ENCODE assay signal across 8 cellular contexts in the genomic region with DNA sequence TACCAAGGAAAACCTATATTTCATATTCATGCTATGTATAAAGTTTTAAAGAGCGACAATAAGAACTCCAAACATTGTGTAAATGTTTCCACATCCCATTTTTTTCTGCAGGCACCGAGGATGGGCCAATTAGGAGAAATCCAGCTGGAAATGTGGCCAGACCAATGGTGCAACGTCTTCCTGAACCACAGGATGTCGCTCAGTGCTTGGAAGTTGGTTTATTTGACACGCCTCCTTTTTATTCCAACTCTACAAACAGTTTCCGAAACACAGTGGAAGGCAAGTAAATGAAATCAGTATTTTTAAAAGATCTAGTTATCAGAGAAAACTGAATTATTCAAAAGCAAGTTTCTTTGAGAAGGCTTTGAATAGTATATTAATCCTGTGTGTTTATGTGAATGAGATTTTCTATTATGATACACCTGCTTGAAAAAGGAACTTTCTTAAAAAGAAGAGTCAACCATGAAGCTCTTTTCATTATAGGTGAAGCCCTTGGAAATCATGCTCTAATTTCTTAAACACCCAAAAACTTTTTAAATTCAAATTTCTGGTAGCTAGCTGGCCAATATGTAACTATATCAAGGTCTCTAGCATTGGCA. TPM values are rescaled to one million over a fixed set of nuclear protein-coding genes. Genes with fewer than 3 reads are reported as not detected.
DNase-seq lines count a peak whose midpoint lies in the region; ATAC-seq and TF ChIP-seq lines count a peak whose summit lies in the region.

No MANE protein-coding gene starts in this region.

- H3K4me3 Mint-ChIP-seq in activated T-helper 17 cell treated with anti-CD3 and anti-CD28 coated beads, Interleukin-2, amount 50 U/mL, for 72 hours, result no peak overlapping the region
- no peak overlapping the region for H3K4me3 Mint-ChIP-seq in stimulated activated memory B cell treated with anti-CD40 and anti-IgM and Interleukin-4, amounts not matched to agents 10 μg/mL and 1 μg/mL and 100 μg/mL, for 72 hours

- H3K4me1 Mint-ChIP-seq in activated T-helper 17 cell treated with anti-CD3 and anti-CD28 coated beads, Interleukin-2, amount 50 U/mL, for 72 hours, result no peaks in the 10 kb centered on the region
- H3K4me1 Mint-ChIP-seq in stimulated activated memory B cell treated with anti-CD40 and anti-IgM and Interleukin-4, amounts not matched to agents 10 μg/mL and 1 μg/mL and 100 μg/mL, for 72 hours, result no peaks in the 10 kb centered on the region

- DNase-seq in BJ (ENCODE audit: low read depth), result no peak
- DNase-seq in NCI-H2171 treated with DMSO at 0.1 percent for 48 hours (lab: John Stamatoyannopoulos, UW), result peak; percentile 66
- peak; percentile 73 for DNase-seq in coronary artery (ENCODE audit: low spot score)
- DNase-seq in lung microvascular endothelial cell (ENCODE audit: low read depth in 2 of 2), result peak; percentile 75 to 92
- no peak for DNase-seq in T1000 (lab: John Stamatoyannopoulos, UW)

- no peak overlapping the region for H3K27ac ChIP-seq in coronary artery

- no peak overlapping the region for H3K4me3 ChIP-seq in BJ (ENCODE audit: low read depth, low read length)
- H3K4me3 ChIP-seq in coronary artery, result no peak overlapping the region

- POLR2A ChIA-PET in BJ (lab: Charles Lee), result no interaction called here

- H3K27me3 Mint-ChIP-seq in activated T-helper 17 cell treated with anti-CD3 and anti-CD28 coated beads, Interleukin-2, amount 50 U/mL, for 72 hours, result no peaks in the 10 kb centered on the region
- no peaks in the 10 kb centered on the region for H3K27me3 Mint-ChIP-seq in stimulated activated memory B cell treated with anti-CD40 and anti-IgM and Interleukin-4, amounts not matched to agents 10 μg/mL and 1 μg/mL and 100 μg/mL, for 72 hours

- H3K36me3 Mint-ChIP-seq in activated T-helper 17 cell treated with anti-CD3 and anti-CD28 coated beads, Interleukin-2, amount 50 U/mL, for 72 hours (ENCODE audit: low read depth), result no peaks in the 10 kb centered on the region
- no peaks in the 10 kb centered on the region for H3K36me3 Mint-ChIP-seq in stimulated activated memory B cell treated with anti-CD40 and anti-IgM and Interleukin-4, amounts not matched to agents 10 μg/mL and 1 μg/mL and 100 μg/mL, for 72 hours

- peak; percentile 59 for TF ChIP-seq CTCF in BJ (IDR thresholded peaks at IDR 0.05; ENCODE audit: insufficient read depth, low read depth, low read length)
- TF ChIP-seq CTCF in coronary artery (IDR thresholded peaks at IDR 0.05), result no peak

- no peak overlapping the region for H3K27ac Mint-ChIP-seq in activated T-helper 17 cell treated with anti-CD3 and anti-CD28 coated beads, Interleukin-2, amount 50 U/mL, for 72 hours
- no peak overlapping the region for H3K27ac Mint-ChIP-seq in stimulated activated memory B cell treated with anti-CD40 and anti-IgM and Interleukin-4, amounts not matched to agents 10 μg/mL and 1 μg/mL and 100 μg/mL, for 72 hours

- no peaks in the 10 kb centered on the region for H3K27me3 ChIP-seq in BJ (ENCODE audit: control insufficient read depth, insufficient read depth, low read length)

- ATAC-seq in activated T-helper 17 cell treated with anti-CD3 and anti-CD28 coated beads, Interleukin-2, amount 50 U/mL, for 72 hours (replicated peaks), result no peak
- ATAC-seq in GM21515 (IDR thresholded peaks at IDR 0.05; ENCODE audit: unreplicated experiment), result no peak
- ATAC-seq in stimulated activated memory B cell treated with anti-CD40 and anti-IgM and Interleukin-4, amounts not matched to agents 10 μg/mL and 1 μg/mL and 100 μg/mL, for 72 hours, result no peak

- peaks cover 13% of the 10 kb centered on the region for H3K9me3 Mint-ChIP-seq in activated T-helper 17 cell treated with anti-CD3 and anti-CD28 coated beads, Interleukin-2, amount 50 U/mL, for 72 hours
- H3K9me3 Mint-ChIP-seq in stimulated activated memory B cell treated with anti-CD40 and anti-IgM and Interleukin-4, amounts not matched to agents 10 μg/mL and 1 μg/mL and 100 μg/mL, for 72 hours, result peaks cover 3% of the 10 kb centered on the region

- CTCF ChIA-PET in BJ (lab: Yijun Ruan, JAX), result interaction anchor here (0.5 to 1.4 kb wide), 9 partner anchors 12 to 727 kb away, joined by 3 to 5 read pairs (median 4); no protein-coding TSS in a partner anchor

- no peaks in the 10 kb centered on the region for H3K36me3 ChIP-seq in BJ (ENCODE audit: control insufficient read depth, insufficient read depth, low read length)

RNA-seq across cellular contexts. Expression of a gene that starts 9.1 kb away (rescaled TPM):
- polyA plus RNA-seq in BJ (2011; rRNA removed), result 0.10 and 0.13 TPM in 2 replicates
- not detected in 2 replicates for polyA minus RNA-seq in BJ (2011; rRNA and poly(A)+ RNA removed)
- 2.0 and 2.2 TPM in 2 replicates for total RNA-seq in lung microvascular endothelial cell
- total RNA-seq in activated T-helper 17 cell treated with anti-CD3 and anti-CD28 coated beads, Interleukin-2, amount 50 U/mL, for 72 hours, result not detected

Comparison
In these comparisons a context has a peak if more than half of its experiments do, and no peak if none do; other contexts are left out.
1. DNase-seq: peak in NCI-H2171 treated with DMSO at 0.1 percent for 48 hours (single experiment), coronary artery (single experiment) and lung microvascular endothelial cell (2 of 2); none in BJ (single experiment) and T1000 (single experiment).